Comparison of ENCODE assay signal across 13 cellular contexts in the genomic region with DNA sequence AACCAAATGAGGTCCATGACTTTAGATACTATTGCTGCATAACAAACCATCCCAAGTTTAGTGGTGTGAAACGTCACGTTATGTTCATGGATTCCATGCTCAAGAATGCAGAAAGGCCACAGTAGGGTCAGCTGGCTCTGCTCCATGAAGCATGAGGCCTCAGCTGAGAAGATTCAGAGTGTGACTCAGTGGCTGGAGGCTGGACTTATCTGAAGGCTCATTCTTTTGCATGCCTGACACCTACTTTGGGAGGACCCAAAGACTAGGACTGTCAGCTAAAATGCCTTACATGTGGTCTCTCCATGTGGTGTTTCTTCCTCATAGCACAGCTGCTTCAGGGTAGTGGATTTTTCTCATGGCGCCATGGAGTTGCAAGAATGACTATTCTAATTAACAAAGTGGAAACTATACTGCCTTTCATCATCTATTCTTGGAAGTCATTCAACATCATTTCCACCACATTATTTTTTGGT. TPM values are rescaled to one million over a fixed set of nuclear protein-coding genes. Genes with fewer than 3 reads are reported as not detected.
A peak's percentile ranks its signal among the peaks of the same experiment; 100 is the strongest.
DNase-seq lines count a peak whose midpoint lies in the region; ATAC-seq, FAIRE-seq and TF ChIP-seq lines count a peak whose summit lies in the region.
"Had no signal": no experiment of that assay in that cellular context is flagged by ENCODE, and none has a peak within 500 bp of the region (broad histone marks: within the 10 kb centered on the region; RNA-seq: fewer than 3 reads in every experiment).

No MANE protein-coding gene starts in this region.

- FAIRE-seq in D721Med (lab: Jason Lieb, UNC) = no peak
- FAIRE-seq: GM18507 had no signal

- intact Hi-C loops in upper lobe of right lung (cut with DNase I) = no loop called here

- H3K4me3 ChIP-seq in foreskin fibroblast (ENCODE audit: low read depth in 1 of 2, low read length in 2 of 2) (no peak overlapping the region), upper lobe of right lung (no peak overlapping the region), BE2C (ENCODE audit: low read depth, low read length) (no peak overlapping the region)

- no peak overlapping the region for H3K27ac ChIP-seq in upper lobe of right lung

- H3K9me3 ChIP-seq in upper lobe of right lung = no peaks in the 10 kb centered on the region
- H3K9me3 ChIP-seq in BE2C = no peaks in the 10 kb centered on the region

- DNase-seq in HCEC 1CT (peak; percentile 91), amniotic epithelial cell (ENCODE audit: low read depth) (peak; percentile 76), foreskin fibroblast (peak; percentile 96 to 97), upper lobe of right lung (no peak), D721Med (ENCODE audit: insufficient read length, low spot score) (no peak), BE2C (no peak)
- DNase-seq: activated naive CD4-positive, alpha-beta T cell treated with anti-CD3 and anti-CD28 coated beads, Interleukin-2, amount 50 U/mL, for 16 hours; DMS79 treated with DMSO at 0.1 percent for 48 hours; hippocampal formation; midbrain; OCI-M1 had no signal

- H3K4me1 ChIP-seq in upper lobe of right lung (no peaks in the 10 kb centered on the region), BE2C (no peaks in the 10 kb centered on the region)

- TF ChIP-seq CTCF in foreskin fibroblast (IDR thresholded peaks at IDR 0.05; ENCODE audit: low read depth, low read length) (no peak), upper lobe of right lung (IDR thresholded peaks at IDR 0.05) (no peak), D721Med (IDR thresholded peaks at IDR 0.05; ENCODE audit: insufficient read depth, missing control alignments) (no peak), BE2C (IDR thresholded peaks at IDR 0.05; ENCODE audit: low read depth, low read length) (no peak)

- no peaks in the 10 kb centered on the region for H3K36me3 ChIP-seq in upper lobe of right lung
- no peaks in the 10 kb centered on the region for H3K36me3 ChIP-seq in BE2C

- no peaks in the 10 kb centered on the region for H3K27me3 ChIP-seq in upper lobe of right lung
- H3K27me3 ChIP-seq in BE2C = peaks cover 3% of the 10 kb centered on the region; the same call in 1 of the 2 replicates

- ATAC-seq in upper lobe of right lung (peak; percentile 46), GM19397 (IDR thresholded peaks at IDR 0.05; ENCODE audit: unreplicated experiment) (no peak)

RNA-seq across cellular contexts. Expression of a gene that starts 11.5 kb away (rescaled TPM):
- 28.7 TPM for total RNA-seq in upper lobe of right lung
- polyA plus RNA-seq in BE2C (2012; ENCODE audit: insufficient read depth, insufficient read length, low read depth) = 0.86 TPM

Comparison
In these comparisons a context has a peak if more than half of its experiments do, and no peak if none do; other contexts are left out.
1. DNase-seq: peak in HCEC 1CT (single experiment), amniotic epithelial cell (single experiment) and foreskin fibroblast (2 of 2); none in upper lobe of right lung (single experiment), D721Med (single experiment) and BE2C (single experiment).